In the genomic region with DNA sequence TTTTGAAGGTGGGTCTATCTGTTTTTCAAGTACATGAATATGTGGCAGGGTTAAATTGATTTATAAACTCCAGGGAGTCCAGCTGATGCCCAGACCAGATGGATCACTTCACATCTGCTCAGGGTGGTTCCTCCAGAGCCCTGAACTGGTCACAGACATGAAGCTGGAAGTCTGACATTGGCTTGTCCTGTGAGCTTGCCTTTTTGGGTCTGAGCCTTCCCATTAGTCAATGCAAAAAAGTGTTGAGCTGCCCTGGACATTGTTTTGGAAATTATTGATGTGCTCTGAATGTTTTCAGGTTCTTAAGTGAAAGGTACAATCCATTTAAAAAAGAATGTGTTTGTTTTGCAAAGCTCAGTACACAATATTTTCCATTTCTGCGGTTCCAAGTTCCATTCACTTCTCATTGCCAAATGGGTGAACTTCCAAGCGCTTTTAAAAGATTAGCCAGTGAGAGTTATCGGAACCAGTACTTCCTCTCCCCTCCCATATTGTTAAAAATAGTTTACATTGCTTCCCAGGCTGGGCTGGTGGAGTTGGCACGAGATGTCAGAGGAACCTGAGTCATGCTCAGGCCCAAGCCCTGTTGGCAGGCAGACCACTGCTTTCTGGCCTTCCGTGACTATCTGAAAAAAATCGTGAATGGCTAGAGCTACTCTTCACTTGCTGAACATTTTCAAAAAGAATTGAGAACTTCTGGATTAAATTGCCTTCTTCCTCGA, we compare ENCODE assay signal across 9 cellular contexts. TPM values are rescaled to one million over a fixed set of nuclear protein-coding genes. Genes with fewer than 3 reads are reported as not detected.
DNase-seq lines count a peak whose midpoint lies in the region; TF ChIP-seq lines count a peak whose summit lies in the region.
"Had no signal": no experiment of that assay in that cellular context is flagged by ENCODE, and none has a peak within 500 bp of the region (broad histone marks: within the 10 kb centered on the region; RNA-seq: fewer than 3 reads in every experiment).

No MANE protein-coding gene starts in this region.

- peak overlapping the region in 1 of 2 experiments; percentile 16; a peak in 1 of 4 replicates for H3K4me3 ChIP-seq in SK-N-SH (ENCODE audit: low read depth in 2 of 2, low read length in 1 of 2)
- no peak overlapping the region for H3K4me3 ChIP-seq in osteoblast (ENCODE audit: insufficient read depth, low read length)

- no peaks in the 10 kb centered on the region for H3K9me2 ChIP-seq in SK-N-SH

- WGBS in SK-N-SH (ENCODE audit: low lambda C conversion rate): 20% methylated on average over 7 of the region's 7 CpGs

- TF ChIP-seq CTCF in SK-N-SH (IDR thresholded peaks at IDR 0.05) (no peak), osteoblast (IDR thresholded peaks at IDR 0.05; ENCODE audit: extremely low read depth, low read depth, low read length) (no peak)

- H2AFZ ChIP-seq in SK-N-SH (ENCODE audit: low read depth) (peak overlapping the region; percentile 47; the same call in 1 of the 2 replicates), osteoblast (ENCODE audit: low read length) (no peak overlapping the region)

- no peak for TF ChIP-seq RAD21 in SK-N-SH (IDR thresholded peaks at IDR 0.05; ENCODE audit: low read length)

- no peaks in the 10 kb centered on the region for H3K9me3 ChIP-seq in SK-N-SH
- no peaks in the 10 kb centered on the region for H3K9me3 ChIP-seq in osteoblast (ENCODE audit: low read depth, low read length)

- TF ChIP-seq EP300 in SK-N-SH (IDR thresholded peaks at IDR 0.05; ENCODE audit: borderline replicate concordance in 1 of 2, low read depth in 1 of 2, low read length in 1 of 2): peak in 1 of 2 experiments; percentile 56; a peak in 2 of 4 replicates

- peak overlapping the region; percentile 75 to 83 for H3K27ac ChIP-seq in SK-N-SH (ENCODE audit: low read depth in 2 of 2, low read length in 1 of 2)
- H3K27ac ChIP-seq in osteoblast (ENCODE audit: low read depth, low read length): peak overlapping the region; percentile 91

- CTCF ChIA-PET in SK-N-SH (lab: Yijun Ruan, JAX): no interaction called here

- DNase-seq in AG20443 (ENCODE audit: low spot score) (peak; percentile 93), SK-N-SH (no peak), fibroblast of peridontal ligament (ENCODE audit: extremely low read depth) (peak; percentile 99), osteoblast (ENCODE audit: insufficient read length, low spot score, missing footprints) (peak; percentile 79), NCI-H748 (lab: John Stamatoyannopoulos, UW; ENCODE audit: unreplicated experiment) (no peak), cerebellar cortex (ENCODE audit: low spot score) (no peak), NCI-H1417 (lab: John Stamatoyannopoulos, UW) (no peak), RPMI8226 (no peak)

- POLR2A ChIA-PET in SK-N-SH (lab: Yijun Ruan, JAX): no interaction called here

- H3F3A ChIP-seq in SK-N-SH (replicated peaks; ENCODE audit: insufficient read depth): peaks cover 14% of the 10 kb centered on the region

- H3K36me3 ChIP-seq in SK-N-SH (replicated peaks in 1 of 2; ENCODE audit: control insufficient read depth in 1 of 2, insufficient read depth in 2 of 2, low read length in 1 of 2) (peaks cover 58 to 64% of the 10 kb centered on the region in 2 experiments), osteoblast (ENCODE audit: insufficient read depth, low read length) (peaks cover 86% of the 10 kb centered on the region)

- no peak overlapping the region; the same call in 1 of the 2 replicates for H3K9ac ChIP-seq in SK-N-SH

- H3K79me2 ChIP-seq in SK-N-SH (ENCODE audit: insufficient read depth) (no peaks in the 10 kb centered on the region), osteoblast (ENCODE audit: insufficient read depth, low read length) (peaks cover 20% of the 10 kb centered on the region)

- H3K27me3 ChIP-seq in SK-N-SH (ENCODE audit: insufficient read depth) (no peaks in the 10 kb centered on the region), osteoblast (ENCODE audit: insufficient read depth, low read length) (no peaks in the 10 kb centered on the region)

- peaks cover 7 to 24% of the 10 kb centered on the region in 2 experiments for H3K4me1 ChIP-seq in SK-N-SH (ENCODE audit: control insufficient read depth in 1 of 2, insufficient read depth in 2 of 2, low read depth in 1 of 2, low read length in 1 of 2)
- H3K4me1 ChIP-seq in osteoblast (ENCODE audit: insufficient read depth, low read length): peaks cover 48% of the 10 kb centered on the region

- peak overlapping the region; percentile 14 for H3K4me2 ChIP-seq in SK-N-SH
- H3K4me2 ChIP-seq in osteoblast (ENCODE audit: insufficient read depth, low read length): peak overlapping the region; percentile 25

- H4K20me1 ChIP-seq in SK-N-SH (ENCODE audit: insufficient read depth) (peaks cover 4% of the 10 kb centered on the region; the same call in 1 of the 2 replicates), osteoblast (ENCODE audit: insufficient read depth, low read length) (peaks cover 10% of the 10 kb centered on the region)

TF ChIP-seq in SK-N-SH, 30 proteins besides CTCF, POLR2A, EP300 and RAD21 (continues in another document):
- TF ChIP-seq TCF12 (IDR thresholded peaks at IDR 0.05): peak; percentile 72
- TF ChIP-seq MEF2A (IDR thresholded peaks at IDR 0.05; ENCODE audit: borderline replicate concordance, low read depth): peak; percentile 75; the same call in 1 of the 2 replicates
- peak; percentile 77; the same call in 1 of the 2 replicates for TF ChIP-seq FOSL2 (IDR thresholded peaks at IDR 0.05; ENCODE audit: borderline replicate concordance, low read depth)
- no peak for TF ChIP-seq SMC3 (IDR thresholded peaks at IDR 0.05; ENCODE audit: low read depth, low read length)
- TF ChIP-seq TEAD4 (IDR thresholded peaks at IDR 0.05; ENCODE audit: borderline replicate concordance, insufficient read depth): peak; percentile 27; the same call in 1 of the 2 replicates
- TF ChIP-seq, protein P1, sequence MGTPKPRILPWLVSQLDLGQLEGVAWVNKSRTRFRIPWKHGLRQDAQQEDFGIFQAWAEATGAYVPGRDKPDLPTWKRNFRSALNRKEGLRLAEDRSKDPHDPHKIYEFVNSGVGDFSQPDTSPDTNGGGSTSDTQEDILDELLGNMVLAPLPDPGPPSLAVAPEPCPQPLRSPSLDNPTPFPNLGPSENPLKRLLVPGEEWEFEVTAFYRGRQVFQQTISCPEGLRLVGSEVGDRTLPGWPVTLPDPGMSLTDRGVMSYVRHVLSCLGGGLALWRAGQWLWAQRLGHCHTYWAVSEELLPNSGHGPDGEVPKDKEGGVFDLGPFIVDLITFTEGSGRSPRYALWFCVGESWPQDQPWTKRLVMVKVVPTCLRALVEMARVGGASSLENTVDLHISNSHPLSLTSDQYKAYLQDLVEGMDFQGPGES (IDR thresholded peaks at IDR 0.05; ENCODE audit: low read depth, low read length): no peak
- TF ChIP-seq YY1 (IDR thresholded peaks at IDR 0.05; ENCODE audit: low read depth): no peak; the same call in 1 of the 2 replicates
- no peak for TF ChIP-seq NRF1 (IDR thresholded peaks at IDR 0.05; ENCODE audit: low read depth, low read length)
- TF ChIP-seq NFIC (IDR thresholded peaks at IDR 0.05; ENCODE audit: borderline replicate concordance): peak; percentile 92
- TF ChIP-seq ELF1 (IDR thresholded peaks at IDR 0.05): no peak
- TF ChIP-seq, protein P2, sequence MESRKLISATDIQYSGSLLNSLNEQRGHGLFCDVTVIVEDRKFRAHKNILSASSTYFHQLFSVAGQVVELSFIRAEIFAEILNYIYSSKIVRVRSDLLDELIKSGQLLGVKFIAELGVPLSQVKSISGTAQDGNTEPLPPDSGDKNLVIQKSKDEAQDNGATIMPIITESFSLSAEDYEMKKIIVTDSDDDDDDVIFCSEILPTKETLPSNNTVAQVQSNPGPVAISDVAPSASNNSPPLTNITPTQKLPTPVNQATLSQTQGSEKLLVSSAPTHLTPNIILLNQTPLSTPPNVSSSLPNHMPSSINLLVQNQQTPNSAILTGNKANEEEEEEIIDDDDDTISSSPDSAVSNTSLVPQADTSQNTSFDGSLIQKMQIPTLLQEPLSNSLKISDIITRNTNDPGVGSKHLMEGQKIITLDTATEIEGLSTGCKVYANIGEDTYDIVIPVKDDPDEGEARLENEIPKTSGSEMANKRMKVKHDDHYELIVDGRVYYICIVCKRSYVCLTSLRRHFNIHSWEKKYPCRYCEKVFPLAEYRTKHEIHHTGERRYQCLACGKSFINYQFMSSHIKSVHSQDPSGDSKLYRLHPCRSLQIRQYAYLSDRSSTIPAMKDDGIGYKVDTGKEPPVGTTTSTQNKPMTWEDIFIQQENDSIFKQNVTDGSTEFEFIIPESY (IDR thresholded peaks at IDR 0.05; ENCODE audit: borderline replicate concordance, low read depth): no peak
- TF ChIP-seq RXRA (IDR thresholded peaks at IDR 0.05; ENCODE audit: borderline replicate concordance, low read depth): no peak; the same call in 1 of the 2 replicates
- TF ChIP-seq RFX5 (IDR thresholded peaks at IDR 0.05; ENCODE audit: low read length): no peak
- no peak for TF ChIP-seq RCOR1 (IDR thresholded peaks at IDR 0.05; ENCODE audit: low read length)
- TF ChIP-seq, protein P3, sequence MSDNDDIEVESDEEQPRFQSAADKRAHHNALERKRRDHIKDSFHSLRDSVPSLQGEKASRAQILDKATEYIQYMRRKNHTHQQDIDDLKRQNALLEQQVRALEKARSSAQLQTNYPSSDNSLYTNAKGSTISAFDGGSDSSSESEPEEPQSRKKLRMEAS (IDR thresholded peaks at IDR 0.05; ENCODE audit: low read depth): peak; percentile 64
- TF ChIP-seq, protein P4, sequence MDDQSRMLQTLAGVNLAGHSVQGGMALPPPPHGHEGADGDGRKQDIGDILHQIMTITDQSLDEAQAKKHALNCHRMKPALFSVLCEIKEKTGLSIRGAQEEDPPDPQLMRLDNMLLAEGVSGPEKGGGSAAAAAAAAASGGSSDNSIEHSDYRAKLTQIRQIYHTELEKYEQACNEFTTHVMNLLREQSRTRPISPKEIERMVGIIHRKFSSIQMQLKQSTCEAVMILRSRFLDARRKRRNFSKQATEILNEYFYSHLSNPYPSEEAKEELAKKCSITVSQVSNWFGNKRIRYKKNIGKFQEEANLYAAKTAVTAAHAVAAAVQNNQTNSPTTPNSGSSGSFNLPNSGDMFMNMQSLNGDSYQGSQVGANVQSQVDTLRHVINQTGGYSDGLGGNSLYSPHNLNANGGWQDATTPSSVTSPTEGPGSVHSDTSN (IDR thresholded peaks at IDR 0.05): peak; percentile 47
- no peak for TF ChIP-seq TAF1 (IDR thresholded peaks at IDR 0.05; ENCODE audit: borderline replicate concordance, low read depth, low read length)
- TF ChIP-seq JUND (IDR thresholded peaks at IDR 0.05): peak; percentile 64
- TF ChIP-seq FOXM1 (IDR thresholded peaks at IDR 0.05; ENCODE audit: low read depth): no peak

RNA-seq across cellular contexts. Expression of a gene that starts 52.1 kb away (rescaled TPM):
- polyA plus RNA-seq in SK-N-SH (2012; rRNA removed): 25.3 and 28.6 TPM in 2 replicates
- polyA plus RNA-seq in SK-N-SH (2012; cell fraction: cytosol; rRNA removed): 29.6 and 34.0 TPM in 2 replicates
- 17.9 and 26.6 TPM in 2 replicates for polyA plus RNA-seq in SK-N-SH (2012; cell fraction: nucleus; rRNA removed)
- total RNA-seq in osteoblast: 316 and 373 TPM in 2 replicates
- polyA plus RNA-seq: IgD-negative memory B cell had no signal

Comparison
In these comparisons a context has a peak if more than half of its experiments do, and no peak if none do; other contexts are left out.
1. DNase-seq: peak in AG20443 (single experiment), fibroblast of peridontal ligament (single experiment) and osteoblast (single experiment); none in SK-N-SH (single experiment), NCI-H748 (single experiment), cerebellar cortex (single experiment), NCI-H1417 (0 of 3) and RPMI8226 (single experiment).